ENCODE assay signal across 31 cellular contexts in genomic region chr16:73321942-73322341, GRCh38.
"Had no signal": no experiment of that assay in that cellular context is flagged by ENCODE, and none has a peak within 500 bp of the region (broad histone marks: within the 10 kb centered on the region; RNA-seq: fewer than 3 reads in every experiment).

No MANE protein-coding gene starts in this region.

- H3K36me3 ChIP-seq: adrenal gland, colonic mucosa, esophagus squamous epithelium, WERI-Rb-1 had no signal

- H3K4me1 ChIP-seq: adrenal gland, body of pancreas, colonic mucosa, esophagus squamous epithelium had no signal

- H3K27me3 ChIP-seq: adrenal gland, body of pancreas, colonic mucosa, esophagus squamous epithelium had no signal

- DNase-seq: activated CD4-positive, alpha-beta memory T cell treated with anti-CD3 and anti-CD28 coated beads for 36 hours; activated CD4-positive, alpha-beta T cell treated with anti-CD3 and anti-CD28 coated beads for 36 hours; activated CD4-positive, alpha-beta T cell treated with anti-CD3 and anti-CD28 coated beads, Interleukin-2, amount 10 ng/mL, durations not matched to agents 24 days and 14 days; activated CD4-positive, CD25-positive, alpha-beta regulatory T cell; activated CD4-positive, CD25-positive, alpha-beta regulatory T cell treated with anti-CD3 and anti-CD28 coated beads, Interleukin-2, amount 50 U/mL, for 72 hours; activated CD8-positive, alpha-beta memory T cell treated with anti-CD3 and anti-CD28 coated beads, Interleukin-2, amount 10 ng/mL, durations not matched to agents 7 days and 5 days; activated CD8-positive, alpha-beta memory T cell treated with anti-CD3 and anti-CD28 coated beads, Interleukin-2, amount 50 U/mL, for 4 hours; activated CD8-positive, alpha-beta T cell treated with anti-CD3 and anti-CD28 coated beads, Interleukin-2, amount 10 ng/mL, durations not matched to agents 7 days and 5 days; activated effector memory CD4-positive, alpha-beta T cell treated with anti-CD3 and anti-CD28 coated beads, Interleukin-2, amount 50 U/mL, for 16 hours; activated naive CD4-positive, alpha-beta T cell treated with anti-CD3 and anti-CD28 coated beads for 36 hours; activated naive CD8-positive, alpha-beta T cell treated with anti-CD3 and anti-CD28 coated beads for 36 hours; activated naive CD8-positive, alpha-beta T cell treated with anti-CD3 and anti-CD28 coated beads, Interleukin-2, amount 50 U/mL, for 24 hours; activated T-cell treated with anti-CD3 and anti-CD28 coated beads, Interleukin-2, amount 50 U/mL, for 1 hour; activated T-cell treated with anti-CD3 and anti-CD28 coated beads, Interleukin-2, amount 50 U/mL, for 48 hours; adrenal gland; aorta; body of pancreas; central memory CD4-positive, alpha-beta T cell; cerebellar nuclear complex; colonic mucosa; effector CD8-positive, alpha-beta T cell; esophagus squamous epithelium; foreskin melanocyte; head of caudate nucleus; T-helper 1 cell; T-helper 17 cell; T1000; WERI-Rb-1 had no signal

- H3K9me3 ChIP-seq: adrenal gland, body of pancreas, colonic mucosa, esophagus squamous epithelium had no signal

- H3K27ac ChIP-seq: adrenal gland, body of pancreas, colonic mucosa, epithelial cell of prostate, esophagus squamous epithelium, WERI-Rb-1 had no signal

- H3K4me3 ChIP-seq: adrenal gland, body of pancreas, colonic mucosa, esophagus squamous epithelium had no signal

- FAIRE-seq: endometrium, endothelial cell of umbilical vein had no signal

- ATAC-seq: activated CD4-positive, alpha-beta T cell treated with anti-CD3 and anti-CD28 coated beads for 36 hours; activated CD8-positive, alpha-beta memory T cell treated with anti-CD3 and anti-CD28 coated beads, Interleukin-2, amount 10 ng/mL, durations not matched to agents 7 days and 5 days; activated CD8-positive, alpha-beta T cell treated with anti-CD3 and anti-CD28 coated beads, Interleukin-2, amount 10 ng/mL, durations not matched to agents 7 days and 5 days; activated naive CD8-positive, alpha-beta T cell treated with anti-CD3 and anti-CD28 coated beads, Interleukin-2, amount 50 U/mL, for 24 hours; body of pancreas; T-helper 17 cell had no signal
